ENCODE assay signal across 22 cellular contexts in the genomic region with DNA sequence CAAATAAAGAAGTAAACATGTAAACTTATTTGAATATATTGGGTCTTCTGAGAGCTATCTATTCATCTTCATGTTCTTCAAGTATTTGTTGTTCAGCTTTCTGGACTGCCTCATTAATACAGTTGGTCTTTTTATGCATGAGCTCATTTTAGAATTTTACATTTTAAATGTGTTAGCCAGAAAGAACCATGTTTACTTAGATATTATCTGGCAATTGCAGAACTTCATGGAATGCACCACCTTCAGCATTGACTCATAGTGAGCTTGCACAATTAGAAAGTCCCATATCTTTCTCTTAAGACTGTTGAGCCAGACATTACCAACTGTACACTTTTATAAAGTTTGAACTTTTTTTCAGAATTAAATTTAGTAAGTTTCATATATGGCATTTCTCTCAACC.
DNase-seq lines count a peak whose midpoint lies in the region; ATAC-seq and TF ChIP-seq lines count a peak whose summit lies in the region.
"Had no signal": no experiment of that assay in that cellular context is flagged by ENCODE, and none has a peak within 500 bp of the region (broad histone marks: within the 10 kb centered on the region; RNA-seq: fewer than 3 reads in every experiment).

No MANE protein-coding gene starts in this region.

- intact Hi-C loops in MCF 10A (cut with micrococcal nuclease): no loop called here
- intact Hi-C loops in breast epithelium (cut with DNase I; ENCODE audit: low total_unique reads): no loop called here

- H3K36me3 Mint-ChIP-seq in MCF 10A (ENCODE audit: insufficient read depth, unreplicated experiment): no peaks in the 10 kb centered on the region
- H3K36me3 Mint-ChIP-seq in type B pancreatic cell: no peaks in the 10 kb centered on the region
- H3K36me3 Mint-ChIP-seq: activated naive CD4-positive, alpha-beta T cell treated with anti-CD3 and anti-CD28 coated beads, Interleukin-2, amount 50 U/mL, for 72 hours had no signal

- H3K4me3 ChIP-seq in breast epithelium: no peak overlapping the region
- H3K4me3 ChIP-seq: ascending aorta, coronary artery, prostate gland, skin epidermis had no signal

- H3K27ac ChIP-seq in breast epithelium: no peak overlapping the region
- H3K27ac ChIP-seq: ascending aorta, coronary artery, KMS-11, prostate gland, skin epidermis had no signal

- H3K4me1 ChIP-seq in breast epithelium: no peaks in the 10 kb centered on the region
- H3K4me1 ChIP-seq: ascending aorta, prostate gland had no signal

- peak; percentile 51 for DNase-seq in MCF 10A (ENCODE audit: unreplicated experiment)
- no peak for DNase-seq in breast epithelium (ENCODE audit: low spot score in 2 of 2)
- DNase-seq in T47D (ENCODE audit: low read depth in 1 of 2, low spot score in 1 of 2): peak; percentile 2 to 51
- DNase-seq in glomerular visceral epithelial cell (ENCODE audit: extremely low spot score): peak; percentile 4
- no peak for DNase-seq in type B pancreatic cell (ENCODE audit: extremely low spot score, unreplicated experiment)
- no peak for DNase-seq in Kasumi-1 (lab: John Stamatoyannopoulos, UW)
- DNase-seq in UCSD-AML1 (lab: John Stamatoyannopoulos, UW; ENCODE audit: unreplicated experiment): no peak
- DNase-seq: 8988T; activated CD4-positive, alpha-beta T cell treated with anti-CD3 and anti-CD28 coated beads for 48 hours; BE2C; DMS79 treated with DMSO at 0.1 percent for 48 hours; NCI-H2029; stimulated activated CD4-positive, alpha-beta T cell treated with anti-CD3 and anti-CD28 coated beads, Interleukin-2, amount 100 ng/mL, for 48 hours; stimulated activated naive CD4-positive, alpha-beta T cell treated with Interleukin-2 at 50 U/mL for 16 hours had no signal

- no peaks in the 10 kb centered on the region for H3K27me3 ChIP-seq in breast epithelium
- H3K27me3 ChIP-seq: ascending aorta, BE2C had no signal

- POLR2A ChIA-PET in MCF 10A (lab: Yijun Ruan, JAX): no interaction called here

- no TSS peak for BruUV-seq in MCF 10A (replicated peaks; lab: Mats Ljungman, UMichigan)

- no peaks in the 10 kb centered on the region for H3K4me1 Mint-ChIP-seq in MCF 10A (ENCODE audit: insufficient read depth, unreplicated experiment)
- H3K4me1 Mint-ChIP-seq in type B pancreatic cell (ENCODE audit: unreplicated experiment): no peaks in the 10 kb centered on the region

- H3K4me3 Mint-ChIP-seq in MCF 10A (ENCODE audit: unreplicated experiment): no peak overlapping the region
- no peak overlapping the region for H3K4me3 Mint-ChIP-seq in type B pancreatic cell
- H3K4me3 Mint-ChIP-seq: T-helper 1 cell treated with Interleukin-12 subunit alpha and Interleukin-12 subunit beta and Interleukin-4 antibody, amounts not matched to agents 30 μg/mL and 1 μg/mL, for 36 hours had no signal

- H3K9me3 Mint-ChIP-seq in MCF 10A (ENCODE audit: unreplicated experiment) (no peaks in the 10 kb centered on the region), type B pancreatic cell (no peaks in the 10 kb centered on the region)
- H3K9me3 Mint-ChIP-seq: T-helper 1 cell treated with Interleukin-12 subunit alpha and Interleukin-12 subunit beta and Interleukin-4 antibody, amounts not matched to agents 30 μg/mL and 1 μg/mL, for 36 hours had no signal

- CTCF ChIA-PET in MCF 10A (lab: Yijun Ruan, JAX): interaction anchor here (0.6 to 3.8 kb wide), 7 partner anchors 9 to 1017 kb away, joined by 3 to 30 read pairs (median 4); no protein-coding TSS in a partner anchor

- no peak for ATAC-seq in GM21367 (IDR thresholded peaks at IDR 0.05; ENCODE audit: unreplicated experiment)
- ATAC-seq: activated naive CD4-positive, alpha-beta T cell treated with anti-CD3 and anti-CD28 coated beads, Interleukin-2, amount 50 U/mL, for 72 hours had no signal

- in situ Hi-C loops in T47D (cut with HindIII; ENCODE audit: low pct_unique_long_range_greater_than_20kb, low sequenced_read_pairs): no loop called here

- no peak for TF ChIP-seq POLR2A in breast epithelium (IDR thresholded peaks at IDR 0.05)

- TF ChIP-seq CTCF in MCF 10A (IDR thresholded peaks at IDR 0.05; ENCODE audit: unreplicated experiment) (no peak), breast epithelium (IDR thresholded peaks at IDR 0.05) (no peak), type B pancreatic cell (conservative IDR thresholded peaks at IDR 0.05) (no peak)

- H3K9me3 ChIP-seq in breast epithelium: no peaks in the 10 kb centered on the region
- H3K9me3 ChIP-seq: ascending aorta, BE2C, prostate gland had no signal

- H3K27ac Mint-ChIP-seq in MCF 10A (ENCODE audit: low read depth, unreplicated experiment) (no peak overlapping the region), type B pancreatic cell (no peak overlapping the region)
- H3K27ac Mint-ChIP-seq: activated naive CD4-positive, alpha-beta T cell treated with anti-CD3 and anti-CD28 coated beads, Interleukin-2, amount 50 U/mL, for 72 hours; T-helper 1 cell treated with Interleukin-12 subunit alpha and Interleukin-12 subunit beta and Interleukin-4 antibody, amounts not matched to agents 30 μg/mL and 1 μg/mL, for 36 hours had no signal

- no peaks in the 10 kb centered on the region for H3K36me3 ChIP-seq in breast epithelium
- H3K36me3 ChIP-seq: ascending aorta, BE2C, prostate gland had no signal

- peaks cover 12% of the 10 kb centered on the region for H3K27me3 Mint-ChIP-seq in MCF 10A (ENCODE audit: insufficient read depth, unreplicated experiment)
- H3K27me3 Mint-ChIP-seq in type B pancreatic cell: peaks cover 13% of the 10 kb centered on the region

Comparison
In these comparisons a context has a peak if more than half of its experiments do, and no peak if none do; other contexts are left out.
1. DNase-seq: peak in MCF 10A (single experiment), T47D (2 of 2) and glomerular visceral epithelial cell (single experiment); none in breast epithelium (0 of 2), type B pancreatic cell (single experiment), Kasumi-1 (0 of 2) and UCSD-AML1 (single experiment).